1 cellular context compared by ENCODE assay signal in genomic region chr19:35493971-35494370, GRCh38.
TF ChIP-seq lines count a peak whose summit lies in the region.

No MANE protein-coding gene starts in this region.

TF ChIP-seq in A549, 52 proteins besides CTCF, POLR2A, EP300 and RAD21:
- TF ChIP-seq CBX2 (IDR thresholded peaks at IDR 0.05; ENCODE audit: borderline replicate concordance, low read depth) (no peak), SMC3 (IDR thresholded peaks at IDR 0.05) (no peak), RCOR1 (IDR thresholded peaks at IDR 0.05; ENCODE audit: low read depth, low read length) (no peak), MAX (IDR thresholded peaks at IDR 0.05) (no peak), GATA3 (IDR thresholded peaks at IDR 0.05; ENCODE audit: borderline replicate concordance) (no peak), CHD2 (IDR thresholded peaks at IDR 0.05; ENCODE audit: low read length, partially characterized antibody) (no peak), BCL3 (IDR thresholded peaks at IDR 0.05) (no peak), FOSB (CRISPR knock-in tag; IDR thresholded peaks at IDR 0.05) (no peak), HOXA7 (CRISPR knock-in tag; IDR thresholded peaks at IDR 0.05) (no peak), PBX3 (IDR thresholded peaks at IDR 0.05) (no peak), MYC (IDR thresholded peaks at IDR 0.05; ENCODE audit: borderline replicate concordance, low read length) (no peak), CBX8 (IDR thresholded peaks at IDR 0.05) (no peak), E2F6 (IDR thresholded peaks at IDR 0.05; ENCODE audit: borderline replicate concordance, low read depth) (no peak), KDM1A (IDR thresholded peaks at IDR 0.05; ENCODE audit: low read depth) (no peak), USF2 (IDR thresholded peaks at IDR 0.05) (no peak), HEYL (CRISPR knock-in tag; IDR thresholded peaks at IDR 0.05) (no peak), BHLHE40 (IDR thresholded peaks at IDR 0.05; ENCODE audit: low read depth, low read length) (no peak), ZSCAN20 (CRISPR knock-in tag; IDR thresholded peaks at IDR 0.05) (no peak), RARB (CRISPR knock-in tag; IDR thresholded peaks at IDR 0.05) (no peak), FOSL2 (IDR thresholded peaks at IDR 0.05) (no peak), FOSL2 (CRISPR knock-in tag; IDR thresholded peaks at IDR 0.05) (no peak)
